15 cellular contexts compared by ENCODE assay signal in the genomic region with DNA sequence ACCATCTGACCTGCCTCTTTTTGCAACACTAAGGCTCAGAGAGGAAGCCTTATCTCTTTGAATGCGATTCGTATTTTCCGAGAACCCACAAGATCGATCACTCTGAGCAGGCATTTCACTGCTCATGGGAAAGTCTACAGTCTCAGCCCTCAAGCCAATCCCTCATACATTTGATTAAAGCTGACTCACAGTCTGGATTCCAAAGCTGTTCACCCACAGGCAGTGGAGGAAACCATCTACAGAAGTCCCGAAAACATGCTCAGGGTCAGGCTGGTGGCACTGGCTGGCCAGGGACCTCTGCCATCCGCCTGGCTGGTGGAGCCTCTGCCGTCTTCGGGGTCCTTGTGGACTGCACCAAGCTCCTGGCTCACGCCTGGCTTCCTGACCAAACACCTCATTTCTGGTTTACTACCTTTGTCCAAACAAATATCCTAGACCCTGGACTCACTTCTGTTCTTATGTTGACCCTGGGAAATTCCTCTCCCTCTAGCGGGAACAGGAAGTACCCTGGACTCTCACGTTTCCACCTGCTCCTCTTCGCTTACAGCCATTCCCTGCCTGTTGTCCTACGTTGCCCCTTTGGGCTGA.
DNase-seq lines count a peak whose midpoint lies in the region; ATAC-seq and TF ChIP-seq lines count a peak whose summit lies in the region.
"Had no signal": no experiment of that assay in that cellular context is flagged by ENCODE, and none has a peak within 500 bp of the region (broad histone marks: within the 10 kb centered on the region; RNA-seq: fewer than 3 reads in every experiment).

No MANE protein-coding gene starts in this region.

- H3K27me3 Mint-ChIP-seq in MCF 10A (ENCODE audit: insufficient read depth, unreplicated experiment): no peaks in the 10 kb centered on the region
- H3K27me3 Mint-ChIP-seq: activated CD4-positive, alpha-beta T cell treated with anti-CD3 and anti-CD28 coated beads, Interleukin-2, amount 10 ng/mL, durations not matched to agents 7 days and 5 days; type B pancreatic cell had no signal

- TF ChIP-seq CTCF in MCF 10A (IDR thresholded peaks at IDR 0.05; ENCODE audit: unreplicated experiment): no peak
- no peak for TF ChIP-seq CTCF in breast epithelium (IDR thresholded peaks at IDR 0.05)
- TF ChIP-seq CTCF in astrocyte of the spinal cord (IDR thresholded peaks at IDR 0.05; ENCODE audit: low read depth, low read length): no peak

- no peaks in the 10 kb centered on the region for H3K36me3 Mint-ChIP-seq in MCF 10A (ENCODE audit: insufficient read depth, unreplicated experiment)

- CTCF ChIA-PET in MCF 10A (lab: Yijun Ruan, JAX): interaction anchor here (0.5 to 1.4 kb wide), 5 partner anchors 8 to 698 kb away, joined by 3 to 6 read pairs (median 3); no protein-coding TSS in a partner anchor

- in situ Hi-C loops in astrocyte of the spinal cord (cut with HindIII; ENCODE audit: low sequenced_read_pairs): no loop called here

- H3K27ac Mint-ChIP-seq in MCF 10A (ENCODE audit: low read depth, unreplicated experiment): no peak overlapping the region
- H3K27ac Mint-ChIP-seq: activated CD4-positive, alpha-beta T cell treated with anti-CD3 and anti-CD28 coated beads, Interleukin-2, amount 10 ng/mL, durations not matched to agents 7 days and 5 days; type B pancreatic cell had no signal

- no peaks in the 10 kb centered on the region for H3K4me1 ChIP-seq in breast epithelium

- no peak for TF ChIP-seq POLR2A in breast epithelium (IDR thresholded peaks at IDR 0.05)

- peaks cover 20% of the 10 kb centered on the region for H3K4me1 Mint-ChIP-seq in MCF 10A (ENCODE audit: insufficient read depth, unreplicated experiment)
- H3K4me1 Mint-ChIP-seq: activated CD4-positive, alpha-beta T cell treated with anti-CD3 and anti-CD28 coated beads, Interleukin-2, amount 10 ng/mL, durations not matched to agents 7 days and 5 days had no signal

- no peaks in the 10 kb centered on the region for H3K9me3 ChIP-seq in breast epithelium

- H3K36me3 ChIP-seq in breast epithelium: no peaks in the 10 kb centered on the region

- intact Hi-C loops in MCF 10A (cut with micrococcal nuclease): no loop called here
- intact Hi-C loops in breast epithelium (cut with DNase I; ENCODE audit: low total_unique reads): no loop called here

- POLR2A ChIA-PET in MCF 10A (lab: Yijun Ruan, JAX): no interaction called here

- H3K4me3 Mint-ChIP-seq in MCF 10A (ENCODE audit: unreplicated experiment): no peak overlapping the region
- H3K4me3 Mint-ChIP-seq: activated CD4-positive, alpha-beta T cell treated with anti-CD3 and anti-CD28 coated beads, Interleukin-2, amount 10 ng/mL, durations not matched to agents 7 days and 5 days; type B pancreatic cell had no signal

- no TSS peak for BruUV-seq in MCF 10A (replicated peaks; lab: Mats Ljungman, UMichigan)

- peak; percentile 55 for DNase-seq in MCF 10A (ENCODE audit: unreplicated experiment)
- no peak for DNase-seq in breast epithelium (ENCODE audit: low spot score in 2 of 2)
- peak; percentile 91 for DNase-seq in astrocyte of the spinal cord (ENCODE audit: low read depth, low spot score)
- DNase-seq in iris pigment epithelial cell (ENCODE audit: low read depth): peak; percentile 95
- DNase-seq in CD1c-positive myeloid dendritic cell (ENCODE audit: extremely low spot score): no peak
- no peak for DNase-seq in NCI-H146 (lab: John Stamatoyannopoulos, UW)
- no peak for DNase-seq in activated T-cell treated with anti-CD3 and anti-CD28 coated beads for 4 hours
- DNase-seq: activated CD4-positive, alpha-beta T cell treated with anti-CD3 and anti-CD28 coated beads, Interleukin-2, amount 10 ng/mL, durations not matched to agents 7 days and 5 days; cerebellar nuclear complex; DND-41; left colon; NCI-H2171 treated with DMSO at 0.1 percent for 48 hours; T-helper 1 cell had no signal

- peaks cover 15% of the 10 kb centered on the region for H3K9me3 Mint-ChIP-seq in MCF 10A (ENCODE audit: unreplicated experiment)
- H3K9me3 Mint-ChIP-seq: activated CD4-positive, alpha-beta T cell treated with anti-CD3 and anti-CD28 coated beads, Interleukin-2, amount 10 ng/mL, durations not matched to agents 7 days and 5 days; type B pancreatic cell had no signal

- no peaks in the 10 kb centered on the region for H3K27me3 ChIP-seq in breast epithelium

- no peak overlapping the region for H3K27ac ChIP-seq in breast epithelium

- no peak for ATAC-seq in HG02610 (IDR thresholded peaks at IDR 0.05; ENCODE audit: unreplicated experiment)
- ATAC-seq: left colon had no signal

- H3K4me3 ChIP-seq in breast epithelium: no peak overlapping the region
- H3K4me3 ChIP-seq in astrocyte of the spinal cord (ENCODE audit: low read depth, low read length): no peak overlapping the region

Comparison
In these comparisons a context has a peak if more than half of its experiments do, and no peak if none do; other contexts are left out.
1. DNase-seq: peak in MCF 10A (single experiment), astrocyte of the spinal cord (single experiment) and iris pigment epithelial cell (single experiment); none in breast epithelium (0 of 2), CD1c-positive myeloid dendritic cell (single experiment), NCI-H146 (single experiment) and activated T-cell treated with anti-CD3 and anti-CD28 coated beads for 4 hours (single experiment).